Comparison of ENCODE assay signal across 33 cellular contexts in genomic region chr7:19175241-19175640, GRCh38. TPM values are rescaled to one million over a fixed set of nuclear protein-coding genes. Genes with fewer than 3 reads are reported as not detected.
"Had no signal": no experiment of that assay in that cellular context is flagged by ENCODE, and none has a peak within 500 bp of the region (broad histone marks: within the 10 kb centered on the region; RNA-seq: fewer than 3 reads in every experiment).

No MANE protein-coding gene starts in this region.

- H3K9me3 Mint-ChIP-seq: stimulated activated memory B cell treated with anti-CD40 and anti-IgM and Interleukin-4, amounts not matched to agents 10 μg/mL and 1 μg/mL and 100 μg/mL, for 72 hours; stimulated activated naive B cell treated with anti-CD40 and anti-IgM and Interleukin-4, amounts not matched to agents 10 μg/mL and 1 μg/mL and 100 μg/mL, for 72 hours; stimulated activated naive CD8-positive, alpha-beta T cell treated with anti-CD3 and anti-CD28 coated beads, Interleukin-15, amount 100 ng/mL, for 72 hours; stimulated activated naive CD8-positive, alpha-beta T cell treated with anti-CD3 and anti-CD28 coated beads, Interleukin-15, Interleukin-2, amounts not matched to agents 100 ng/mL and 50 ng/mL, for 24 hours; type B pancreatic cell had no signal

- H3K4me3 ChIP-seq: stomach, suprapubic skin, testis, thoracic aorta, thyroid gland, tibial artery, tibial nerve, transverse colon, upper lobe of left lung, upper lobe of right lung, uterus, vagina had no signal

- H3K36me3 ChIP-seq: stomach, suprapubic skin, thoracic aorta, thyroid gland, tibial artery, tibial nerve, transverse colon, upper lobe of left lung, upper lobe of right lung, uterus, vagina had no signal

- H3K27ac ChIP-seq: stomach, suprapubic skin, testis, thoracic aorta, thyroid gland, tibial artery, tibial nerve, transverse colon, upper lobe of left lung, upper lobe of right lung, uterus, vagina had no signal

- DNase-seq: stimulated activated CD4-positive, alpha-beta T cell treated with anti-CD3 and anti-CD28 coated beads, Interleukin-2, amount 100 ng/mL, for 48 hours; stimulated activated CD4-positive, alpha-beta T cell treated with anti-CD3 and anti-CD28 coated beads, Interleukin-4, amount 100 ng/mL, for 1 hour; stimulated activated CD4-positive, alpha-beta T cell treated with anti-CD3 and anti-CD28 coated beads, Interleukin-4, amount 100 ng/mL, for 24 hours; stimulated activated CD4-positive, alpha-beta T cell treated with anti-CD3 and anti-CD28 coated beads, Interleukin-4, amount 100 ng/mL, for 4 hours; stimulated activated CD8-positive, alpha-beta memory T cell treated with anti-CD3 and anti-CD28 coated beads, Interleukin-4, amount 100 ng/mL, for 48 hours; stimulated activated naive B cell treated with anti-CD40 and anti-IgM and Interleukin-4, amounts not matched to agents 10 μg/mL and 1 μg/mL and 100 μg/mL, for 72 hours; stimulated activated naive CD4-positive, alpha-beta T cell; stimulated activated naive CD4-positive, alpha-beta T cell treated with Interleukin-2 at 50 U/mL for 16 hours; stimulated activated naive CD8-positive, alpha-beta T cell treated with anti-CD3 and anti-CD28 coated beads, Interleukin-15, amount 100 ng/mL, for 72 hours; stimulated activated naive CD8-positive, alpha-beta T cell treated with anti-CD3 and anti-CD28 coated beads, Interleukin-15, Interleukin-2, amounts not matched to agents 100 U/mL and 50 U/mL, for 24 hours; stomach; substantia nigra; testis; thyroid gland; tibial artery; transverse colon; trophoblast cell; upper lobe of left lung; upper lobe of right lung; uterus had no signal

- H3K9me3 ChIP-seq: stomach, suprapubic skin, testis, thoracic aorta, thyroid gland, tibial artery, tibial nerve, transverse colon, upper lobe of left lung, upper lobe of right lung, uterus, vagina had no signal

- H3K4me1 Mint-ChIP-seq: stimulated activated effector memory CD8-positive, alpha-beta T cell treated with anti-CD3 and anti-CD28 coated beads, Interleukin-12 subunit alpha, Interleukin-12 subunit beta, amount 100 ng/mL, for 72 hours; stimulated activated memory B cell treated with anti-CD40 and anti-IgM and Interleukin-4, amounts not matched to agents 10 μg/mL and 1 μg/mL and 100 μg/mL, for 72 hours; stimulated activated naive B cell treated with anti-CD40 and anti-IgM and Interleukin-4, amounts not matched to agents 10 μg/mL and 1 μg/mL and 100 μg/mL, for 72 hours; stimulated activated naive CD8-positive, alpha-beta T cell treated with anti-CD3 and anti-CD28 coated beads, Interleukin-15, amount 100 ng/mL, for 72 hours had no signal

- H3K27ac Mint-ChIP-seq: stimulated activated effector memory CD8-positive, alpha-beta T cell treated with anti-CD3 and anti-CD28 coated beads, Interleukin-12 subunit alpha, Interleukin-12 subunit beta, amount 100 ng/mL, for 72 hours; stimulated activated memory B cell treated with anti-CD40 and anti-IgM and Interleukin-4, amounts not matched to agents 10 μg/mL and 1 μg/mL and 100 μg/mL, for 72 hours; stimulated activated naive B cell treated with anti-CD40 and anti-IgM and Interleukin-4, amounts not matched to agents 10 μg/mL and 1 μg/mL and 100 μg/mL, for 72 hours; stimulated activated naive CD8-positive, alpha-beta T cell treated with anti-CD3 and anti-CD28 coated beads, Interleukin-15, amount 100 ng/mL, for 72 hours; stimulated activated naive CD8-positive, alpha-beta T cell treated with anti-CD3 and anti-CD28 coated beads, Interleukin-15, Interleukin-2, amounts not matched to agents 100 ng/mL and 50 ng/mL, for 24 hours; type B pancreatic cell had no signal

- H3K36me3 Mint-ChIP-seq: stimulated activated effector memory CD8-positive, alpha-beta T cell treated with anti-CD3 and anti-CD28 coated beads, Interleukin-12 subunit alpha, Interleukin-12 subunit beta, amount 100 ng/mL, for 72 hours; stimulated activated memory B cell treated with anti-CD40 and anti-IgM and Interleukin-4, amounts not matched to agents 10 μg/mL and 1 μg/mL and 100 μg/mL, for 72 hours; stimulated activated naive B cell treated with anti-CD40 and anti-IgM and Interleukin-4, amounts not matched to agents 10 μg/mL and 1 μg/mL and 100 μg/mL, for 72 hours; type B pancreatic cell had no signal

- H3K4me1 ChIP-seq: stomach, suprapubic skin, testis, thyroid gland, tibial artery, tibial nerve, transverse colon, upper lobe of left lung, upper lobe of right lung, uterus, vagina had no signal

- H3K27me3 Mint-ChIP-seq: stimulated activated memory B cell treated with anti-CD40 and anti-IgM and Interleukin-4, amounts not matched to agents 10 μg/mL and 1 μg/mL and 100 μg/mL, for 72 hours; stimulated activated naive B cell treated with anti-CD40 and anti-IgM and Interleukin-4, amounts not matched to agents 10 μg/mL and 1 μg/mL and 100 μg/mL, for 72 hours; stimulated activated naive CD8-positive, alpha-beta T cell treated with anti-CD3 and anti-CD28 coated beads, Interleukin-15, amount 100 ng/mL, for 72 hours; stimulated activated naive CD8-positive, alpha-beta T cell treated with anti-CD3 and anti-CD28 coated beads, Interleukin-15, Interleukin-2, amounts not matched to agents 100 ng/mL and 50 ng/mL, for 24 hours; type B pancreatic cell had no signal

- ATAC-seq: stimulated activated effector memory CD8-positive, alpha-beta T cell treated with anti-CD3 and anti-CD28 coated beads, Interleukin-12 subunit alpha, Interleukin-12 subunit beta, amount 100 ng/mL, for 72 hours; stimulated activated memory B cell treated with anti-CD40 and anti-IgM and Interleukin-4, amounts not matched to agents 10 μg/mL and 1 μg/mL and 100 μg/mL, for 72 hours; stimulated activated naive B cell treated with anti-CD40 and anti-IgM and Interleukin-4, amounts not matched to agents 10 μg/mL and 1 μg/mL and 100 μg/mL, for 72 hours; stimulated activated naive CD8-positive, alpha-beta T cell treated with anti-CD3 and anti-CD28 coated beads, Interleukin-15, amount 100 ng/mL, for 72 hours; stimulated activated naive CD8-positive, alpha-beta T cell treated with anti-CD3 and anti-CD28 coated beads, Interleukin-15, Interleukin-2, amounts not matched to agents 100 U/mL and 50 U/mL, for 24 hours; upper lobe of right lung had no signal

- H3K27me3 ChIP-seq: stomach, suprapubic skin, testis, thyroid gland, tibial artery, tibial nerve, transverse colon, upper lobe of left lung, upper lobe of right lung, uterus, vagina had no signal

- FAIRE-seq: urothelium cell line had no signal

- H3K4me3 Mint-ChIP-seq: stimulated activated effector memory CD8-positive, alpha-beta T cell treated with anti-CD3 and anti-CD28 coated beads, Interleukin-12 subunit alpha, Interleukin-12 subunit beta, amount 100 ng/mL, for 72 hours; stimulated activated memory B cell treated with anti-CD40 and anti-IgM and Interleukin-4, amounts not matched to agents 10 μg/mL and 1 μg/mL and 100 μg/mL, for 72 hours; stimulated activated naive B cell treated with anti-CD40 and anti-IgM and Interleukin-4, amounts not matched to agents 10 μg/mL and 1 μg/mL and 100 μg/mL, for 72 hours; stimulated activated naive CD8-positive, alpha-beta T cell treated with anti-CD3 and anti-CD28 coated beads, Interleukin-15, amount 100 ng/mL, for 72 hours; stimulated activated naive CD8-positive, alpha-beta T cell treated with anti-CD3 and anti-CD28 coated beads, Interleukin-15, Interleukin-2, amounts not matched to agents 100 ng/mL and 50 ng/mL, for 24 hours; type B pancreatic cell had no signal

RNA-seq across cellular contexts. Expression of gene FERD3L, which starts 30.0 kb away (rescaled TPM):
- total RNA-seq: stomach, subcutaneous adipose tissue, suprapubic skin, temporal lobe, testis, thoracic aorta, thyroid gland, tibial nerve, transverse colon, upper lobe of left lung, upper lobe of right lung, urinary bladder, uterus, vagina had no signal
- polyA plus RNA-seq: stomach, thymus had no signal

RNA-seq across cellular contexts. Expression of gene TWIST1, which starts 57.8 kb away (rescaled TPM):
- total RNA-seq: upper lobe of right lung had no signal
